ENCODE assay signal across 21 cellular contexts in the genomic region with DNA sequence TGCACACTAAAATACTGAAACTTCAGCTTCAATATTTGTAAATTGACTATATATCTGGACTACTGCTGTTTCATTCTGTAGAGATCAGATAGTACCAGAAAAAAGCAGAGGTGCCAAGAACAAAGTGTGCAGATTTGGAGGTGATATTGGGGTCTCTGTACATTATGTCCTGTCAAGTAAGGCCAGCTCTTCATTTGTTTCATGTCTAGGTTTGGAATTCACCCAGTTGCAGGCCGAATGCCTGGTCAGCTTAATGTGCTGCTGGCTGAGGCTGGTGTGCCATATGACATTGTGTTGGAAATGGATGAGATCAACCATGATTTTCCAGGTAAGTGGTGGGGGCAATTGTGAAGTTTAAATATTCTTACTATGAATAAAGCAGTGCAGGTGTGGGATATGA.
DNase-seq lines count a peak whose midpoint lies in the region; ATAC-seq and TF ChIP-seq lines count a peak whose summit lies in the region.
"Had no signal": no experiment of that assay in that cellular context is flagged by ENCODE, and none has a peak within 500 bp of the region (broad histone marks: within the 10 kb centered on the region; RNA-seq: fewer than 3 reads in every experiment).

No MANE protein-coding gene starts in this region.

- peaks cover 12% of the 10 kb centered on the region for H3K4me1 Mint-ChIP-seq in brain
- H3K4me1 Mint-ChIP-seq in nephron, result peaks cover 5% of the 10 kb centered on the region
- no peaks in the 10 kb centered on the region for H3K4me1 Mint-ChIP-seq in activated CD4-positive, alpha-beta T cell treated with anti-CD3 and anti-CD28 coated beads, Interleukin-2, amount 10 ng/mL, durations not matched to agents 7 days and 5 days

- H3K27me3 ChIP-seq in heart right ventricle, result no peaks in the 10 kb centered on the region
- H3K27me3 ChIP-seq: Peyer's patch had no signal

- H3K36me3 Mint-ChIP-seq in brain (peaks cover 65% of the 10 kb centered on the region), nephron (ENCODE audit: low read depth) (peaks cover 45% of the 10 kb centered on the region)
- peaks cover 59% of the 10 kb centered on the region for H3K36me3 Mint-ChIP-seq in activated CD4-positive, alpha-beta T cell treated with anti-CD3 and anti-CD28 coated beads, Interleukin-2, amount 10 ng/mL, durations not matched to agents 7 days and 5 days (ENCODE audit: low read depth)

- TF ChIP-seq CTCF in brain (conservative IDR thresholded peaks at IDR 0.05) (no peak), heart right ventricle (IDR thresholded peaks at IDR 0.05) (no peak), nephron (IDR thresholded peaks at IDR 0.05; ENCODE audit: unreplicated experiment in 3 of 3) (no peak)

- H3K9me3 Mint-ChIP-seq in brain (peaks cover 7 to 26% (median 21%) of the 10 kb centered on the region in 5 experiments), nephron (peaks cover 11% of the 10 kb centered on the region)
- peaks cover 10% of the 10 kb centered on the region for H3K9me3 Mint-ChIP-seq in activated CD4-positive, alpha-beta T cell treated with anti-CD3 and anti-CD28 coated beads, Interleukin-2, amount 10 ng/mL, durations not matched to agents 7 days and 5 days

- H3K27ac Mint-ChIP-seq in brain (peak overlapping the region in 3 of 5 experiments; percentile 3 to 12 (median 4)), nephron (peak overlapping the region in 2 of 3 experiments; percentile 9 to 30)
- H3K27ac Mint-ChIP-seq in activated CD4-positive, alpha-beta T cell treated with anti-CD3 and anti-CD28 coated beads, Interleukin-2, amount 10 ng/mL, durations not matched to agents 7 days and 5 days, result no peak overlapping the region

- intact Hi-C loops in heart right ventricle (cut with DNase I), result no loop called here

- ATAC-seq in heart right ventricle, result peak in 6 of 8 donors; percentile 37 to 88 (median 54)
- ATAC-seq in HG03108 (IDR thresholded peaks at IDR 0.05; ENCODE audit: unreplicated experiment), result no peak
- ATAC-seq in GM21529 (IDR thresholded peaks at IDR 0.05; ENCODE audit: unreplicated experiment), result no peak
- ATAC-seq: A549, K562, SK-N-SH treated with all-trans-retinoic acid at 6 μM for 48 hours had no signal

- 45 to 51% methylated on average over 1 of the region's 1 CpG for WGBS in heart right ventricle, 2 donors

- CTCF ChIA-PET in activated CD4-positive, alpha-beta T cell treated with anti-CD3 and anti-CD28 coated beads, Interleukin-2, amount 10 ng/mL, durations not matched to agents 7 days and 5 days (lab: Charles Lee), result no interaction called here

- peak overlapping the region in 2 of 10 donors; percentile 4 to 33 for H3K27ac ChIP-seq in heart right ventricle
- H3K27ac ChIP-seq: A549, Peyer's patch had no signal

- in situ Hi-C loops in G401 (cut with HindIII; ENCODE audit: low sequenced_read_pairs), result no loop called here

- peaks cover 0 to 45% (median 13%) of the 10 kb centered on the region in 9 donors for H3K4me1 ChIP-seq in heart right ventricle
- H3K4me1 ChIP-seq: A549, HAP-1, Peyer's patch had no signal

- DNase-seq in G401 (ENCODE audit: low spot score) (peak; percentile 83), heart right ventricle (no peak), cortex of kidney (lab: John Stamatoyannopoulos, UW) (no peak)
- no peak for DNase-seq in activated CD4-positive, alpha-beta T cell treated with anti-CD3 and anti-CD28 coated beads, Interleukin-2, amount 10 ng/mL, durations not matched to agents 7 days and 5 days
- DNase-seq: CD8-positive, alpha-beta memory T cell; NCI-H1105 treated with DMSO at 0.1 percent for 48 hours; NCI-H1694; NCI-H2081 treated with DMSO at 0.1 percent for 48 hours; NCI-H510A; NCI-H748 treated with DMSO at 0.1 percent for 48 hours; NK-92 treated with Interleukin-12 subunit alpha and Interleukin-12 subunit beta, amount 100 ng/mL, for 24 hours; Peyer's patch; SIG-M5 had no signal

- no peak overlapping the region for H3K4me3 Mint-ChIP-seq in brain
- H3K4me3 Mint-ChIP-seq in nephron, result no peak overlapping the region
- H3K4me3 Mint-ChIP-seq in activated CD4-positive, alpha-beta T cell treated with anti-CD3 and anti-CD28 coated beads, Interleukin-2, amount 10 ng/mL, durations not matched to agents 7 days and 5 days, result no peak overlapping the region
- H3K4me3 Mint-ChIP-seq: CD8-positive, alpha-beta memory T cell had no signal

- H3K4me3 ChIP-seq in heart right ventricle, result no peak overlapping the region
- H3K4me3 ChIP-seq: A549, HAP-1, K562, Peyer's patch had no signal

- H3K36me3 ChIP-seq in heart right ventricle, result peaks cover 0 to 60% (median 3%) of the 10 kb centered on the region in 9 donors

- POLR2A ChIA-PET in activated CD4-positive, alpha-beta T cell treated with anti-CD3 and anti-CD28 coated beads, Interleukin-2, amount 10 ng/mL, durations not matched to agents 7 days and 5 days (lab: Charles Lee), result no interaction called here

- H3K27me3 Mint-ChIP-seq in brain (no peaks in the 10 kb centered on the region), nephron (ENCODE audit: low read depth) (no peaks in the 10 kb centered on the region)
- H3K27me3 Mint-ChIP-seq in activated CD4-positive, alpha-beta T cell treated with anti-CD3 and anti-CD28 coated beads, Interleukin-2, amount 10 ng/mL, durations not matched to agents 7 days and 5 days, result no peaks in the 10 kb centered on the region
- H3K27me3 Mint-ChIP-seq: CD8-positive, alpha-beta memory T cell had no signal

- H3K9me3 ChIP-seq in heart right ventricle, result peaks cover 0 to 5% (median 0%) of the 10 kb centered on the region in 11 donors
- H3K9me3 ChIP-seq: A549 had no signal

Comparison
In these comparisons a context has a peak if more than half of its experiments do, and no peak if none do; other contexts are left out.
1. ATAC-seq: peak in heart right ventricle (6 of 8); none in HG03108 (single experiment) and GM21529 (single experiment).